Comparison of ENCODE assay signal across 8 cellular contexts in genomic region chr19:48963371-48964204, GRCh38. TPM values are rescaled to one million over a fixed set of nuclear protein-coding genes. Genes with fewer than 3 reads are reported as not detected.
A peak's percentile ranks its signal among the peaks of the same experiment; 100 is the strongest.
DNase-seq lines count a peak whose midpoint lies in the region; ATAC-seq and TF ChIP-seq lines count a peak whose summit lies in the region.

No MANE protein-coding gene starts in this region.

- CTCF ChIA-PET in Panc1 (lab: Charles Lee) = no interaction called here

- H3K4me3 Mint-ChIP-seq in nephron progenitor cell = peak overlapping the region; percentile 99

- peak overlapping the region; percentile 65 to 97 (median 82) for H3K9ac ChIP-seq in subcutaneous abdominal adipose tissue (ENCODE audit: low read length in 5 of 5)

- intact Hi-C loops in Panc1 (cut with micrococcal nuclease; ENCODE audit: unreplicated experiment) = no loop called here

- H3K36me3 Mint-ChIP-seq in nephron progenitor cell (ENCODE audit: low read depth) = peaks cover 41% of the 10 kb centered on the region

- H3K36me3 ChIP-seq in Panc1 (ENCODE audit: control insufficient read depth, insufficient read depth, low read length) (peaks cover 2% of the 10 kb centered on the region), subcutaneous abdominal adipose tissue (ENCODE audit: control insufficient read depth in 5 of 5, insufficient read depth in 5 of 5, low read length in 5 of 5) (peaks cover 0 to 21% (median 7%) of the 10 kb centered on the region in 5 donors)

- H3K27me3 ChIP-seq in Panc1 (ENCODE audit: control insufficient read depth, insufficient read depth, low read length) (no peaks in the 10 kb centered on the region), subcutaneous abdominal adipose tissue (ENCODE audit: control insufficient read depth in 5 of 5, insufficient read depth in 4 of 5, low read length in 5 of 5) (no peaks in the 10 kb centered on the region)

- H3K4me1 ChIP-seq in Panc1 (ENCODE audit: control insufficient read depth, insufficient read depth, low read length) (peaks cover 38% of the 10 kb centered on the region), subcutaneous abdominal adipose tissue (ENCODE audit: control insufficient read depth in 5 of 5, insufficient read depth in 5 of 5, low read length in 5 of 5) (peaks cover 8 to 62% (median 56%) of the 10 kb centered on the region in 5 donors)

- TF ChIP-seq CTCF in Panc1 (IDR thresholded peaks at IDR 0.05) (no peak), fibroblast of villous mesenchyme (IDR thresholded peaks at IDR 0.05; ENCODE audit: insufficient read depth, low read depth, low read length) (no peak), nephron progenitor cell (IDR thresholded peaks at IDR 0.05) (no peak)

- H3K4me1 Mint-ChIP-seq in nephron progenitor cell = peaks cover 63% of the 10 kb centered on the region

- in situ Hi-C loops in Panc1 (cut with HindIII; ENCODE audit: low pct_unique_long_range_greater_than_20kb, low sequenced_read_pairs) = no loop called here

- peak; percentile 26 for ATAC-seq in GM21381 (IDR thresholded peaks at IDR 0.05; ENCODE audit: unreplicated experiment)
- peak; percentile 6 for ATAC-seq in Panc1

- peak; percentile 80 for DNase-seq in AG08395 (ENCODE audit: low spot score)
- DNase-seq in Panc1 (ENCODE audit: low read depth, low spot score) = no peak
- peak; percentile 33 for DNase-seq in activated effector memory CD4-positive, alpha-beta T cell treated with Interleukin-2 at 50 U/mL for 16 hours
- DNase-seq in fibroblast of villous mesenchyme (ENCODE audit: low read depth) = peak; percentile 77
- peak; percentile 61 for DNase-seq in nephron progenitor cell
- no peak for DNase-seq in DMS79 (lab: John Stamatoyannopoulos, UW)

- H3K27me3 Mint-ChIP-seq in nephron progenitor cell (ENCODE audit: low read depth, poor library complexity) = peaks cover 7% of the 10 kb centered on the region

- H3K9me3 ChIP-seq in Panc1 (ENCODE audit: control insufficient read depth, insufficient read depth, low read depth, low read length) (no peaks in the 10 kb centered on the region), subcutaneous abdominal adipose tissue (ENCODE audit: control insufficient read depth in 5 of 5, low read length in 5 of 5) (no peaks in the 10 kb centered on the region)

- POLR2A ChIA-PET in Panc1 (lab: Charles Lee) = no interaction called here

- peak overlapping the region; percentile 97 for H3K27ac ChIP-seq in Panc1 (ENCODE audit: low read length)
- peak overlapping the region; percentile 99 for H3K27ac ChIP-seq in subcutaneous abdominal adipose tissue (ENCODE audit: low read depth, low read length)

- H3K4me3 ChIP-seq in Panc1 (ENCODE audit: low read depth in 2 of 2, low read length in 2 of 2) = peak overlapping the region in 1 of 2 experiments; percentile 14; a peak in 1 of 4 replicates
- H3K4me3 ChIP-seq in fibroblast of villous mesenchyme (ENCODE audit: low read depth, low read length) = peak overlapping the region; percentile 25
- H3K4me3 ChIP-seq in subcutaneous abdominal adipose tissue (ENCODE audit: low read depth in 1 of 5, low read length in 5 of 5) = peak overlapping the region; percentile 42 to 97 (median 68)

- BruUV-seq in Panc1 (replicated peaks; lab: Mats Ljungman, UMichigan) = no TSS peak

- no peaks in the 10 kb centered on the region for H3K9me3 Mint-ChIP-seq in nephron progenitor cell

- peak overlapping the region; percentile 94 for H3K27ac Mint-ChIP-seq in nephron progenitor cell

RNA-seq across cellular contexts. Expression of gene FTL, which starts 1.5 kb away (rescaled TPM):
- total RNA-seq in Panc1 (2021; ENCODE audit: unreplicated experiment) = 1,332 TPM
- polyA plus RNA-seq in Panc1 (2012; ENCODE audit: insufficient read length) = 1,550 TPM
- total RNA-seq in fibroblast of villous mesenchyme = 2,928 and 4,150 TPM in 2 replicates

RNA-seq across cellular contexts. Expression of gene BAX, which starts 8.9 kb away (rescaled TPM):
- total RNA-seq in Panc1 (2021; ENCODE audit: unreplicated experiment) (100 TPM), fibroblast of villous mesenchyme (65.4 and 85.9 TPM in 2 replicates)
- 133 TPM for polyA plus RNA-seq in Panc1 (2012; ENCODE audit: insufficient read length)

RNA-seq across cellular contexts. Expression of gene GYS1, which starts 29.5 kb away (rescaled TPM):
- total RNA-seq in Panc1 (2021; ENCODE audit: unreplicated experiment) (20.2 TPM), fibroblast of villous mesenchyme (39.6 and 43.2 TPM in 2 replicates)
- 31.7 TPM for polyA plus RNA-seq in Panc1 (2012; ENCODE audit: insufficient read length)

RNA-seq across cellular contexts. Expression of gene DHDH, which starts 30.1 kb away (rescaled TPM):
- 0.85 TPM for total RNA-seq in Panc1 (2021; ENCODE audit: unreplicated experiment)
- polyA plus RNA-seq in Panc1 (2012; ENCODE audit: insufficient read length) = 0.58 TPM
- not detected in 2 replicates for total RNA-seq in fibroblast of villous mesenchyme

RNA-seq across cellular contexts. Expression of gene RUVBL2, which starts 30.1 kb away (rescaled TPM):
- total RNA-seq in Panc1 (2021; ENCODE audit: unreplicated experiment) (170 TPM), fibroblast of villous mesenchyme (162 and 176 TPM in 2 replicates)
- polyA plus RNA-seq in Panc1 (2012; ENCODE audit: insufficient read length) = 236 TPM

Comparison
In these comparisons a context has a peak if more than half of its experiments do, and no peak if none do; other contexts are left out.
1. DNase-seq: peak in AG08395 (single experiment), activated effector memory CD4-positive, alpha-beta T cell treated with Interleukin-2 at 50 U/mL for 16 hours (single experiment), fibroblast of villous mesenchyme (single experiment) and nephron progenitor cell (single experiment); none in Panc1 (single experiment) and DMS79 (single experiment).